Comparison of ENCODE assay signal across 14 cellular contexts in genomic region chr2:98484121-98484557, GRCh38. TPM values are rescaled to one million over a fixed set of nuclear protein-coding genes. Genes with fewer than 3 reads are reported as not detected.
A peak's percentile ranks its signal among the peaks of the same experiment; 100 is the strongest.
DNase-seq lines count a peak whose midpoint lies in the region; ATAC-seq, FAIRE-seq and TF ChIP-seq lines count a peak whose summit lies in the region.
"Had no signal": no experiment of that assay in that cellular context is flagged by ENCODE, and none has a peak within 500 bp of the region (broad histone marks: within the 10 kb centered on the region; RNA-seq: fewer than 3 reads in every experiment).

No MANE protein-coding gene starts in this region.

- DNase-seq in T-helper 2 cell treated with Interferon-gamma antibody and Interleukin-4, amounts not matched to agents 5 μg/mL and 100 μg/mL, for 36 hours (ENCODE audit: low spot score): no peak
- DNase-seq in T-helper 2 cell: no peak
- DNase-seq in K562 (ENCODE audit: extremely low read depth in 1 of 4, low spot score in 3 of 4): no peak
- no peak for DNase-seq in progenitor cell of endocrine pancreas (ENCODE audit: low spot score, unreplicated experiment)
- DNase-seq in cerebellum (ENCODE audit: low spot score): no peak
- DNase-seq: activated B cell treated with CpG ODN at 0.5 μM for 24 hours, DMS 273 treated with DMSO at 0.1 percent for 48 hours, esophagus squamous epithelium, hypothalamus, left ventricle myocardium inferior, testis had no signal

- no peak overlapping the region for H3K4me3 ChIP-seq in K562
- H3K4me3 ChIP-seq: esophagus squamous epithelium, left ventricle myocardium inferior, testis had no signal

- TF ChIP-seq EP300 in K562 (IDR thresholded peaks at IDR 0.05; ENCODE audit: low read length): no peak

- WGBS in K562 (ENCODE audit: insufficient coverage, low coverage, missing lambda C conversion rate): 46% methylated on average over 3 of the region's 5 CpGs

- peaks cover 28% of the 10 kb centered on the region for H3K36me3 Mint-ChIP-seq in T-helper 2 cell treated with Interferon-gamma antibody and Interleukin-4, amounts not matched to agents 5 μg/mL and 100 μg/mL, for 36 hours (ENCODE audit: low read depth)
- no peaks in the 10 kb centered on the region for H3K36me3 Mint-ChIP-seq in progenitor cell of endocrine pancreas (ENCODE audit: insufficient read depth)

- H4K20me1 ChIP-seq in K562 (replicated peaks; ENCODE audit: control insufficient read depth, insufficient read depth, low read length): peaks cover 40% of the 10 kb centered on the region

- H3K9me3 ChIP-seq in KOPT-K1 (ENCODE audit: insufficient read depth, low read length, poor library complexity, severe bottlenecking): no peaks in the 10 kb centered on the region
- no peaks in the 10 kb centered on the region for H3K9me3 ChIP-seq in K562 (replicated peaks; ENCODE audit: control insufficient read depth, insufficient read depth, low read depth, low read length)
- H3K9me3 ChIP-seq: esophagus squamous epithelium, left ventricle myocardium inferior, testis had no signal

- peaks cover 7% of the 10 kb centered on the region for H3K9me1 ChIP-seq in K562 (ENCODE audit: control insufficient read depth, insufficient read depth, low read length)

- H3K9me3 Mint-ChIP-seq in T-helper 2 cell treated with Interferon-gamma antibody and Interleukin-4, amounts not matched to agents 5 μg/mL and 100 μg/mL, for 36 hours: no peaks in the 10 kb centered on the region
- H3K9me3 Mint-ChIP-seq in progenitor cell of endocrine pancreas (ENCODE audit: low read depth): no peaks in the 10 kb centered on the region
- H3K9me3 Mint-ChIP-seq: activated B cell treated with CpG ODN at 0.5 μM for 24 hours had no signal

- H3K36me3 ChIP-seq in KOPT-K1 (ENCODE audit: insufficient read depth, low read length) (no peaks in the 10 kb centered on the region), K562 (ENCODE audit: control insufficient read depth, insufficient read depth, low read length) (no peaks in the 10 kb centered on the region)
- H3K36me3 ChIP-seq: esophagus squamous epithelium, left ventricle myocardium inferior had no signal

- H3K27ac Mint-ChIP-seq in T-helper 2 cell treated with Interferon-gamma antibody and Interleukin-4, amounts not matched to agents 5 μg/mL and 100 μg/mL, for 36 hours: peak overlapping the region; percentile 26
- peak overlapping the region; percentile 49 for H3K27ac Mint-ChIP-seq in progenitor cell of endocrine pancreas

- TF ChIP-seq RAD21 in K562 (CRISPR knock-in tag; conservative IDR thresholded peaks at IDR 0.05 in 1 of 2, IDR thresholded peaks at IDR 0.05 in 1 of 2): no peak

- H3K4me3 Mint-ChIP-seq in T-helper 2 cell treated with Interferon-gamma antibody and Interleukin-4, amounts not matched to agents 5 μg/mL and 100 μg/mL, for 36 hours: peak overlapping the region; percentile 43
- no peak overlapping the region for H3K4me3 Mint-ChIP-seq in progenitor cell of endocrine pancreas (ENCODE audit: low read depth)
- H3K4me3 Mint-ChIP-seq: activated B cell treated with CpG ODN at 0.5 μM for 24 hours had no signal

- peaks cover 0 to 9% of the 10 kb centered on the region in 2 experiments; a peak in 2 of 5 replicates for H3K4me1 ChIP-seq in K562 (replicated peaks in 1 of 2; ENCODE audit: control insufficient read depth in 2 of 2, insufficient read depth in 2 of 2, low read length in 2 of 2)

- in situ Hi-C loops in K562 (cut with MboI): no loop called here

- CTCF ChIA-PET in K562 (lab: Yijun Ruan, JAX; ENCODE audit: low intra/inter-chr PET ratio): no interaction called here

- H3K4me2 ChIP-seq in K562 (ENCODE audit: insufficient read depth, low read length): no peak overlapping the region

- no peaks in the 10 kb centered on the region for H3K27me3 ChIP-seq in K562 (ENCODE audit: control insufficient read depth in 2 of 2, insufficient read depth in 2 of 2, low read length in 2 of 2)
- H3K27me3 ChIP-seq: testis had no signal

- no peak for ATAC-seq in K562
- ATAC-seq in HG03135 (IDR thresholded peaks at IDR 0.05; ENCODE audit: unreplicated experiment): no peak
- no peak for ATAC-seq in GM18519 (IDR thresholded peaks at IDR 0.05; ENCODE audit: low FRiP score, unreplicated experiment)

- H2AFZ ChIP-seq in K562 (ENCODE audit: low read depth, low read length): no peak overlapping the region

- peaks cover 90% of the 10 kb centered on the region for H3K4me1 Mint-ChIP-seq in T-helper 2 cell treated with Interferon-gamma antibody and Interleukin-4, amounts not matched to agents 5 μg/mL and 100 μg/mL, for 36 hours (ENCODE audit: low read depth)
- H3K4me1 Mint-ChIP-seq in progenitor cell of endocrine pancreas (ENCODE audit: low read depth): peaks cover 19% of the 10 kb centered on the region

- FAIRE-seq in K562 (lab: Jason Lieb, UNC): no peak

- TF ChIP-seq POLR2A in K562 (conservative IDR thresholded peaks at IDR 0.05): no peak

- no peak overlapping the region for H3K9ac ChIP-seq in K562 (ENCODE audit: insufficient read depth in 1 of 2, low read depth in 2 of 2, low read length in 2 of 2)

- no TSS peak for BruUV-seq in K562 (replicated peaks; lab: Mats Ljungman, UMichigan)

- peaks cover 6% of the 10 kb centered on the region; the same call in 2 of the 3 replicates for H3K79me2 ChIP-seq in K562 (ENCODE audit: control insufficient read depth, insufficient read depth, low read length)

- intact Hi-C loops in K562 (cut with micrococcal nuclease): no loop called here

- no peaks in the 10 kb centered on the region for H3K27me3 Mint-ChIP-seq in T-helper 2 cell treated with Interferon-gamma antibody and Interleukin-4, amounts not matched to agents 5 μg/mL and 100 μg/mL, for 36 hours (ENCODE audit: low read depth)
- no peaks in the 10 kb centered on the region for H3K27me3 Mint-ChIP-seq in progenitor cell of endocrine pancreas
- H3K27me3 Mint-ChIP-seq: activated B cell treated with CpG ODN at 0.5 μM for 24 hours had no signal

- no peak for TF ChIP-seq CTCF in K562 (IDR thresholded peaks at IDR 0.05 in 2 of 3, conservative IDR thresholded peaks at IDR 0.05 in 1 of 3; ENCODE audit: insufficient read depth in 2 of 3, low read depth in 1 of 3, low read length in 3 of 3)
- no peak for TF ChIP-seq CTCF in progenitor cell of endocrine pancreas (IDR thresholded peaks at IDR 0.05; ENCODE audit: unreplicated experiment)

- POLR2A ChIA-PET in K562 (lab: Yijun Ruan, JAX): interaction anchor here (0.6 kb wide), 1 partner anchor 22 kb away, joined by 4 read pairs; no protein-coding TSS in a partner anchor

- H3K27ac ChIP-seq in KOPT-K1 (ENCODE audit: low read depth, low read length, poor library complexity, severe bottlenecking): peak overlapping the region; percentile 33
- H3K27ac ChIP-seq in K562 (ENCODE audit: extremely low read depth, low read depth, low read length): no peak overlapping the region
- H3K27ac ChIP-seq: left ventricle myocardium inferior, testis had no signal

TF ChIP-seq in K562, 482 proteins besides CTCF, POLR2A, EP300 and RAD21 (continues in another document):
- TF ChIP-seq BCL6 (CRISPR knock-in tag; IDR thresholded peaks at IDR 0.05) (no peak), DPF2 (IDR thresholded peaks at IDR 0.05) (no peak), TFE3 (CRISPR knock-in tag; IDR thresholded peaks at IDR 0.05) (peak; percentile 82), ZNF212 (CRISPR knock-in tag; IDR thresholded peaks at IDR 0.05) (no peak), CBFA2T2 (conservative IDR thresholded peaks at IDR 0.05) (peak; percentile 39; the same call in 1 of the 2 replicates), HBP1 (CRISPR knock-in tag; IDR thresholded peaks at IDR 0.05) (no peak)

RNA-seq across cellular contexts. Expression of gene INPP4A, which starts 39.5 kb away (rescaled TPM):
- 57.8 and 102 TPM in 2 replicates for total RNA-seq in K562 (2011; cell fraction: chromatin; rRNA removed; ENCODE audit: low replicate concordance)
- total RNA-seq in K562 (2011; cell fraction: nucleolus; rRNA removed): 52.5 and 61.2 TPM in 2 replicates
- total RNA-seq in K562 (2011; cell fraction: nucleoplasm; rRNA removed): 50.8 and 55.2 TPM in 2 replicates
- total RNA-seq in K562 (2014; rRNA removed): 10.5 and 11.5 TPM in 2 replicates
- total RNA-seq in K562 (2014; rRNA removed; fragmentation: Illumina TruSeq; extraction: Trizol): 5.6 and 6.9 TPM in 2 replicates
- total RNA-seq in K562 (2015; rRNA removed; fragmentation: Illumina TruSeq; extraction: Trizol): 7.7 and 8.3 TPM in 2 replicates
- total RNA-seq in K562 (2021): 15.7 and 16.1 TPM in 2 replicates
- polyA plus RNA-seq in K562 (2011; rRNA removed): 12.4 and 14.9 TPM in 2 replicates
- 10.6 and 12.6 TPM in 2 replicates for polyA plus RNA-seq in K562 (2011; cell fraction: cytosol; rRNA removed)
- 73.7 and 107 TPM in 2 replicates for polyA plus RNA-seq in K562 (2011; cell fraction: nucleus; rRNA removed)
- polyA plus RNA-seq in K562 (2012): 10.2 and 13.8 TPM in 2 replicates
- polyA plus RNA-seq in K562 (2014; fragmentation: Illumina TruSeq; extraction: Trizol): 9.5 and 9.9 TPM in 2 replicates
- 1 to 10 TPM; 1.8 to 2.5 TPM for polyA plus RNA-seq in K562 (2014; fragmentation: Nextera tagmentation; extraction: Ambion mirVana)
- 5.9 and 7.3 TPM in 2 replicates for polyA plus RNA-seq in K562 (2014; rRNA removed)
- polyA minus RNA-seq in K562 (2011; rRNA and poly(A)+ RNA removed): 25.8 and 32.7 TPM in 2 replicates
- polyA minus RNA-seq in K562 (2011; cell fraction: cytosol; rRNA and poly(A)+ RNA removed): 9.9 and 17.9 TPM in 2 replicates
- 58.6 and 67.3 TPM in 2 replicates for polyA minus RNA-seq in K562 (2011; cell fraction: nucleus; rRNA and poly(A)+ RNA removed)
- 30.5 and 33.0 TPM in 2 replicates for total RNA-seq in progenitor cell of endocrine pancreas
- total RNA-seq in cerebellum: 81.7 TPM
